15 cellular contexts compared by ENCODE assay signal in genomic region chr5:160134332-160134731, GRCh38. TPM values are rescaled to one million over a fixed set of nuclear protein-coding genes. Genes with fewer than 3 reads are reported as not detected.
DNase-seq lines count a peak whose midpoint lies in the region; TF ChIP-seq lines count a peak whose summit lies in the region.
"Had no signal": no experiment of that assay in that cellular context is flagged by ENCODE, and none has a peak within 500 bp of the region (broad histone marks: within the 10 kb centered on the region; RNA-seq: fewer than 3 reads in every experiment).

No MANE protein-coding gene starts in this region.

- no peaks in the 10 kb centered on the region for H3K79me2 ChIP-seq in H9 (ENCODE audit: insufficient read depth, low read length)

- DNase-seq in H9 (no peak), adrenal gland (no peak), mesenchymal stem cell (no peak), vagina (ENCODE audit: extremely low spot score in 2 of 2) (no peak), SKM-1 treated with dmso at 0.1 percent for 144 hours (lab: John Stamatoyannopoulos, UW; ENCODE audit: unreplicated experiment) (no peak), medulla oblongata (ENCODE audit: extremely low spot score) (no peak), SIG-M5 (lab: John Stamatoyannopoulos, UW) (no peak)
- DNase-seq: AML-193, NCI-H1417 treated with DMSO at 0.1 percent for 48 hours, NCI-H1930, NCI-H226, NCI-H526, PC-9 had no signal

- TF ChIP-seq POLR2A in adrenal gland (IDR thresholded peaks at IDR 0.05), result no peak
- TF ChIP-seq POLR2A in vagina (IDR thresholded peaks at IDR 0.05), result no peak

- H4K91ac ChIP-seq in H9 (ENCODE audit: insufficient read length, low read depth, low read length) (no peak overlapping the region), mesenchymal stem cell (ENCODE audit: low read length) (no peak overlapping the region)

- no peak overlapping the region for H2BK20ac ChIP-seq in H9 (ENCODE audit: low read depth, low read length, poor library complexity, severe bottlenecking)

- no peaks in the 10 kb centered on the region for H4K20me1 ChIP-seq in H9 (ENCODE audit: control insufficient read depth, insufficient read depth, insufficient read length)

- H3K18ac ChIP-seq in H9 (ENCODE audit: insufficient read length, low read depth, low read length) (no peak overlapping the region), mesenchymal stem cell (ENCODE audit: low read depth in 1 of 2, low read length in 2 of 2) (no peak overlapping the region)

- no peak overlapping the region for H4K8ac ChIP-seq in H9 (replicated peaks; ENCODE audit: insufficient read length, low read depth, low read length)
- H4K8ac ChIP-seq in mesenchymal stem cell (ENCODE audit: low read length), result no peak overlapping the region

- H2BK120ac ChIP-seq in H9 (ENCODE audit: low read depth, low read length, poor library complexity, severe bottlenecking), result no peak overlapping the region
- H2BK120ac ChIP-seq in mesenchymal stem cell (ENCODE audit: low read depth, low read length), result no peak overlapping the region

- no peaks in the 10 kb centered on the region for H3K36me3 Mint-ChIP-seq in H9 (ENCODE audit: insufficient read depth in 1 of 3, low read depth in 3 of 3)
- H3K36me3 Mint-ChIP-seq: CD14-positive monocyte had no signal

- H2BK5ac ChIP-seq in H9 (ENCODE audit: insufficient read length, low read length) (no peak overlapping the region), mesenchymal stem cell (ENCODE audit: low read depth, low read length, poor library complexity, severe bottlenecking) (no peak overlapping the region)

- no peaks in the 10 kb centered on the region for H3K9me3 Mint-ChIP-seq in H9
- H3K9me3 Mint-ChIP-seq: CD14-positive monocyte had no signal

- no peaks in the 10 kb centered on the region; the same call in 1 of the 2 replicates for H3K27me3 Mint-ChIP-seq in H9 (ENCODE audit: low read depth)

- peaks cover 4% of the 10 kb centered on the region; the same call in 1 of the 2 replicates for H3K4me1 ChIP-seq in H9 (ENCODE audit: insufficient read depth, low read length)
- peaks cover 5 to 10% of the 10 kb centered on the region in 2 donors for H3K4me1 ChIP-seq in adrenal gland (replicated peaks in 1 of 2)
- H3K4me1 ChIP-seq in mesenchymal stem cell (ENCODE audit: control insufficient read depth, insufficient read depth, low read depth, low read length), result peaks cover 7% of the 10 kb centered on the region
- H3K4me1 ChIP-seq in vagina, result peaks cover 10% of the 10 kb centered on the region
- H3K4me1 ChIP-seq: SJCRH30 had no signal

- H3K4me1 Mint-ChIP-seq in H9, result peaks cover 17 to 20% of the 10 kb centered on the region in 2 experiments

- no peak for TF ChIP-seq CTCF in H9 (conservative IDR thresholded peaks at IDR 0.05)
- TF ChIP-seq CTCF in adrenal gland (IDR thresholded peaks at IDR 0.05), result no peak
- TF ChIP-seq CTCF in vagina (IDR thresholded peaks at IDR 0.05), result no peak

- H3K4me3 ChIP-seq in adrenal gland, result no peak overlapping the region
- no peak overlapping the region for H3K4me3 ChIP-seq in mesenchymal stem cell (ENCODE audit: insufficient read depth in 1 of 2, low read depth in 1 of 2, low read length in 2 of 2)
- no peak overlapping the region for H3K4me3 ChIP-seq in vagina
- H3K4me3 ChIP-seq: PC-9 had no signal

- H3K4me2 ChIP-seq in H9 (ENCODE audit: insufficient read depth, insufficient read length, low read length) (peak overlapping the region; percentile 17), mesenchymal stem cell (ENCODE audit: low read length, poor library complexity, severe bottlenecking) (no peak overlapping the region)
- H3K4me2 ChIP-seq: PC-9 had no signal

- H3K27ac ChIP-seq in H9 (ENCODE audit: insufficient read length, low read depth, low read length) (peak overlapping the region; percentile 24), adrenal gland (peak overlapping the region in 3 of 5 donors; percentile 53 to 89 (median 81)), mesenchymal stem cell (ENCODE audit: low read length, poor library complexity, severe bottlenecking) (no peak overlapping the region), vagina (peak overlapping the region; percentile 68)
- H3K27ac ChIP-seq: PC-9, SJCRH30 had no signal

- no peaks in the 10 kb centered on the region for H3K36me3 ChIP-seq in adrenal gland (replicated peaks in 1 of 2)
- no peaks in the 10 kb centered on the region for H3K36me3 ChIP-seq in mesenchymal stem cell (ENCODE audit: control insufficient read depth in 1 of 2, insufficient read depth in 2 of 2, low read depth in 1 of 2, low read length in 2 of 2)
- no peaks in the 10 kb centered on the region for H3K36me3 ChIP-seq in vagina
- H3K36me3 ChIP-seq: SJCRH30 had no signal

- no peaks in the 10 kb centered on the region for H3K27me3 ChIP-seq in H9 (ENCODE audit: insufficient read depth, low read length)
- no peaks in the 10 kb centered on the region for H3K27me3 ChIP-seq in adrenal gland
- H3K27me3 ChIP-seq in mesenchymal stem cell (ENCODE audit: control insufficient read depth in 1 of 2, insufficient read depth in 1 of 2, low read length in 2 of 2), result no peaks in the 10 kb centered on the region
- H3K27me3 ChIP-seq in vagina, result no peaks in the 10 kb centered on the region
- H3K27me3 ChIP-seq: SJCRH30 had no signal

- peak overlapping the region; percentile 84 to 99 (median 87); a peak in 6 of 7 replicates for H3K27ac Mint-ChIP-seq in H9
- H3K27ac Mint-ChIP-seq: CD14-positive monocyte had no signal

- intact Hi-C loops in adrenal gland (cut with DNase I) (no loop called here), vagina (cut with DNase I) (no loop called here)

- H2BK15ac ChIP-seq in H9 (ENCODE audit: low read depth, low read length) (no peak overlapping the region), mesenchymal stem cell (ENCODE audit: low read depth, poor library complexity, severe bottlenecking) (no peak overlapping the region)

- H2AK5ac ChIP-seq in H9 (ENCODE audit: insufficient read length, low read length), result no peak overlapping the region
- no peak overlapping the region for H2AK5ac ChIP-seq in mesenchymal stem cell (ENCODE audit: low read length, severe bottlenecking)

- H3K23ac ChIP-seq in H9 (ENCODE audit: insufficient read length, low read depth, low read length) (no peak overlapping the region), mesenchymal stem cell (ENCODE audit: low read length in 2 of 2) (no peak overlapping the region)

- H3K14ac ChIP-seq in H9 (ENCODE audit: insufficient read depth, low read length) (no peak overlapping the region), mesenchymal stem cell (ENCODE audit: low read length in 2 of 2) (no peak overlapping the region)

- H3K56ac ChIP-seq in H9 (ENCODE audit: insufficient read length, low read depth, low read length), result no peak overlapping the region

- H3K9ac ChIP-seq in H9 (ENCODE audit: extremely low read depth, insufficient read length, low read length), result peak overlapping the region; percentile 22
- H3K9ac ChIP-seq in mesenchymal stem cell (ENCODE audit: low read length), result peak overlapping the region; percentile 63

- H3K9me3 ChIP-seq in H9 (ENCODE audit: control insufficient read depth, low read depth, low read length) (no peaks in the 10 kb centered on the region), adrenal gland (replicated peaks in 1 of 3) (no peaks in the 10 kb centered on the region), mesenchymal stem cell (ENCODE audit: control insufficient read depth, low read length) (no peaks in the 10 kb centered on the region), vagina (no peaks in the 10 kb centered on the region)
- H3K9me3 ChIP-seq: SJCRH30 had no signal

- no CpG with 5 or more reads among the region's 1 CpG for WGBS in H9 (ENCODE audit: extremely low coverage, insufficient read length, low lambda C conversion rate)
- WGBS in adrenal gland, 4 donors, result 90 to 100% (median 95%) methylated on average over 1 of the region's 1 CpG
- WGBS in mesenchymal stem cell, result 100% methylated on average over 1 of the region's 1 CpG

- no peaks in the 10 kb centered on the region for H3K79me1 ChIP-seq in H9 (ENCODE audit: insufficient read depth, low read depth, low read length, poor library complexity, severe bottlenecking)
- no peaks in the 10 kb centered on the region for H3K79me1 ChIP-seq in mesenchymal stem cell (replicated peaks; ENCODE audit: low read length, poor library complexity, severe bottlenecking)

- no peak overlapping the region for H2AFZ ChIP-seq in H9 (ENCODE audit: low read length)
- no peak overlapping the region for H2AFZ ChIP-seq in mesenchymal stem cell (ENCODE audit: low read depth, low read length)
- H2AFZ ChIP-seq: PC-9 had no signal

- H3T11ph ChIP-seq in H9 (ENCODE audit: low read length), result peak overlapping the region; percentile 53

- H2BK12ac ChIP-seq in H9 (ENCODE audit: insufficient read length, low read depth, low read length), result no peak overlapping the region
- no peak overlapping the region for H2BK12ac ChIP-seq in mesenchymal stem cell (ENCODE audit: low read length in 2 of 2)

- peak overlapping the region; percentile 39 to 41; a peak in 3 of 5 replicates for H3K4me3 Mint-ChIP-seq in H9
- H3K4me3 Mint-ChIP-seq: CD14-positive monocyte had no signal

- H3K23me2 ChIP-seq in H9 (ENCODE audit: insufficient read length, low read depth, low read length, poor library complexity, severe bottlenecking), result no peaks in the 10 kb centered on the region

- H3K4ac ChIP-seq in H9 (ENCODE audit: low read depth, low read length), result no peak overlapping the region
- no peak overlapping the region for H3K4ac ChIP-seq in mesenchymal stem cell (ENCODE audit: low read depth in 1 of 2, low read length in 2 of 2)

- H4K5ac ChIP-seq in H9 (ENCODE audit: insufficient read length, low read depth, low read length), result no peak overlapping the region

RNA-seq across cellular contexts. Expression of gene PWWP2A, which starts 15.1 kb away (rescaled TPM):
- total RNA-seq in H9 (2021), result 63.5 and 66.7 TPM in 2 replicates
- 10 to 100 TPM; 16.9 to 32.9 (median 24.1) TPM for total RNA-seq in adrenal gland
- 10 to 100 TPM in 2 of 3 donors, 1 to 10 TPM in 1; 7.0 to 30.0 (median 13.5) TPM for polyA plus RNA-seq in adrenal gland
- polyA plus RNA-seq in mesenchymal stem cell (2013, experiment 1 of 2), result 24.0 TPM
- 22.5 TPM for polyA plus RNA-seq in mesenchymal stem cell (2013, experiment 2 of 2)
- total RNA-seq in vagina, result 19.9 TPM
